ENCODE assay signal across 24 cellular contexts in genomic region chr17:59545942-59546341, GRCh38. TPM values are rescaled to one million over a fixed set of nuclear protein-coding genes. Genes with fewer than 3 reads are reported as not detected.
DNase-seq lines count a peak whose midpoint lies in the region; ATAC-seq, FAIRE-seq and TF ChIP-seq lines count a peak whose summit lies in the region.
"Had no signal": no experiment of that assay in that cellular context is flagged by ENCODE, and none has a peak within 500 bp of the region (broad histone marks: within the 10 kb centered on the region; RNA-seq: fewer than 3 reads in every experiment).

No MANE protein-coding gene starts in this region.

- TF ChIP-seq CTCF in SK-N-SH (IDR thresholded peaks at IDR 0.05) (no peak), brain (conservative IDR thresholded peaks at IDR 0.05) (no peak), neural cell (IDR thresholded peaks at IDR 0.05; ENCODE audit: poor library complexity, severe bottlenecking) (no peak), HFFc6 (IDR thresholded peaks at IDR 0.05) (no peak)

- H3K79me2 ChIP-seq in SK-N-SH (ENCODE audit: insufficient read depth), result no peaks in the 10 kb centered on the region
- no peaks in the 10 kb centered on the region for H3K79me2 ChIP-seq in neural cell (replicated peaks; ENCODE audit: insufficient read depth, low read length)

- H3K4me2 ChIP-seq in SK-N-SH (no peak overlapping the region), neural cell (ENCODE audit: low read length) (no peak overlapping the region)
- H3K4me2 ChIP-seq: BLaER1, GM23338 had no signal

- no peak for DNase-seq in SK-N-SH
- no peak for DNase-seq in HFFc6
- no peak for DNase-seq in naive thymus-derived CD4-positive, alpha-beta T cell
- DNase-seq in head of caudate nucleus, result no peak
- DNase-seq: Caco-2; CD4-positive, CD25-positive, alpha-beta regulatory T cell; CD8-positive, alpha-beta T cell; DMS153; DND-41; GDM1; H9 had no signal

- H3K27me3 ChIP-seq in SK-N-SH (ENCODE audit: insufficient read depth) (no peaks in the 10 kb centered on the region), neural cell (ENCODE audit: insufficient read depth, low read depth, low read length) (no peaks in the 10 kb centered on the region)
- H3K27me3 ChIP-seq in naive thymus-derived CD4-positive, alpha-beta T cell (ENCODE audit: control insufficient read depth in 2 of 2, insufficient read depth in 2 of 2, low read length in 2 of 2), result no peaks in the 10 kb centered on the region
- H3K27me3 ChIP-seq: BLaER1 had no signal

- H4K20me1 ChIP-seq in SK-N-SH (ENCODE audit: insufficient read depth) (no peaks in the 10 kb centered on the region), neural cell (ENCODE audit: insufficient read depth) (no peaks in the 10 kb centered on the region)
- H4K20me1 ChIP-seq: BLaER1 had no signal

- H3K27ac ChIP-seq in SK-N-SH (ENCODE audit: low read depth in 2 of 2, low read length in 1 of 2) (peak overlapping the region in 1 of 2 experiments; percentile 93; a peak in 2 of 4 replicates), neural cell (ENCODE audit: low read length) (peak overlapping the region; percentile 92)
- no peak overlapping the region for H3K27ac ChIP-seq in naive thymus-derived CD4-positive, alpha-beta T cell (ENCODE audit: low read depth, low read length)
- H3K27ac ChIP-seq: 22Rv1, BLaER1, C4-2B had no signal

- no peaks in the 10 kb centered on the region for H3K36me3 ChIP-seq in SK-N-SH (replicated peaks in 1 of 2; ENCODE audit: control insufficient read depth in 1 of 2, insufficient read depth in 2 of 2, low read length in 1 of 2)
- no peaks in the 10 kb centered on the region for H3K36me3 ChIP-seq in neural cell (ENCODE audit: insufficient read depth, low read length)
- H3K36me3 ChIP-seq in naive thymus-derived CD4-positive, alpha-beta T cell (ENCODE audit: control insufficient read depth in 2 of 3, insufficient read depth in 3 of 3, low read length in 3 of 3), result no peaks in the 10 kb centered on the region
- H3K36me3 ChIP-seq: BLaER1 had no signal

- POLR2A ChIA-PET in SK-N-SH (lab: Yijun Ruan, JAX), result no interaction called here
- POLR2A ChIA-PET in naive thymus-derived CD4-positive, alpha-beta T cell (lab: Charles Lee), result no interaction called here

- intact Hi-C loops in naive thymus-derived CD4-positive, alpha-beta T cell (cut with micrococcal nuclease), result no loop called here
- intact Hi-C loops in head of caudate nucleus (cut with DNase I), result no loop called here

- H3K9ac ChIP-seq in SK-N-SH (no peak overlapping the region), neural cell (ENCODE audit: low read length) (no peak overlapping the region)
- H3K9ac ChIP-seq: BLaER1 had no signal

- H3K27ac Mint-ChIP-seq in brain (peak overlapping the region in 3 of 5 experiments; percentile 72 to 97 (median 77)), HFFc6 (no peak overlapping the region)
- H3K27ac Mint-ChIP-seq in naive thymus-derived CD4-positive, alpha-beta T cell, result no peak overlapping the region
- H3K27ac Mint-ChIP-seq: B cell; CD4-positive, CD25-positive, alpha-beta regulatory T cell; CD8-positive, alpha-beta T cell had no signal

- H3K4me3 ChIP-seq in SK-N-SH (ENCODE audit: low read depth in 2 of 2, low read length in 1 of 2), result no peak overlapping the region
- no peak overlapping the region for H3K4me3 ChIP-seq in neural cell (ENCODE audit: low read length)
- H3K4me3 ChIP-seq in naive thymus-derived CD4-positive, alpha-beta T cell (ENCODE audit: low read length), result no peak overlapping the region
- H3K4me3 ChIP-seq: BLaER1, GM23338 had no signal

- H2AFZ ChIP-seq in SK-N-SH (ENCODE audit: low read depth), result no peak overlapping the region; the same call in 1 of the 2 replicates
- no peak overlapping the region for H2AFZ ChIP-seq in neural cell (ENCODE audit: low read depth, low read length)

- H3K4me1 Mint-ChIP-seq in brain (peaks cover 34% of the 10 kb centered on the region), HFFc6 (ENCODE audit: low read depth) (peaks cover 9% of the 10 kb centered on the region)
- no peaks in the 10 kb centered on the region for H3K4me1 Mint-ChIP-seq in naive thymus-derived CD4-positive, alpha-beta T cell
- H3K4me1 Mint-ChIP-seq: B cell; CD4-positive, CD25-positive, alpha-beta regulatory T cell had no signal

- no peaks in the 10 kb centered on the region for H3K9me3 ChIP-seq in SK-N-SH
- no peaks in the 10 kb centered on the region for H3K9me3 ChIP-seq in neural cell (ENCODE audit: low read length)
- no peaks in the 10 kb centered on the region for H3K9me3 ChIP-seq in naive thymus-derived CD4-positive, alpha-beta T cell (ENCODE audit: control insufficient read depth in 2 of 3, low read length in 3 of 3)
- H3K9me3 ChIP-seq: BLaER1, Caco-2 had no signal

- H3K9me2 ChIP-seq in SK-N-SH, result no peaks in the 10 kb centered on the region
- no peaks in the 10 kb centered on the region for H3K9me2 ChIP-seq in neural cell (ENCODE audit: insufficient read depth, low read length)

- no peak for TF ChIP-seq EP300 in SK-N-SH (IDR thresholded peaks at IDR 0.05; ENCODE audit: borderline replicate concordance in 1 of 2, low read depth in 1 of 2, low read length in 1 of 2)
- TF ChIP-seq EP300 in neural cell (conservative IDR thresholded peaks at IDR 0.05; ENCODE audit: poor library complexity, severe bottlenecking), result no peak

- CTCF ChIA-PET in SK-N-SH (lab: Yijun Ruan, JAX), result interaction anchor here (0.9 to 3.1 kb wide), 5 partner anchors 10 to 85 kb away, joined by 3 to 20 read pairs (median 4); no protein-coding TSS in a partner anchor
- CTCF ChIA-PET in naive thymus-derived CD4-positive, alpha-beta T cell (lab: Charles Lee), result no interaction called here

- ATAC-seq in SK-N-SH treated with all-trans-retinoic acid at 6 μM for 48 hours, result no peak
- ATAC-seq in naive thymus-derived CD4-positive, alpha-beta T cell, result no peak
- ATAC-seq: CD8-positive, alpha-beta T cell; GM23338; HCT116 had no signal

- TF ChIP-seq RAD21 in SK-N-SH (IDR thresholded peaks at IDR 0.05; ENCODE audit: low read length) (no peak), neural cell (conservative IDR thresholded peaks at IDR 0.05) (no peak)

- H3K4me1 ChIP-seq in SK-N-SH (ENCODE audit: control insufficient read depth in 1 of 2, insufficient read depth in 2 of 2, low read depth in 1 of 2, low read length in 1 of 2), result peaks cover 9 to 11% of the 10 kb centered on the region in 2 experiments
- no peaks in the 10 kb centered on the region for H3K4me1 ChIP-seq in naive thymus-derived CD4-positive, alpha-beta T cell (ENCODE audit: control insufficient read depth in 2 of 2, insufficient read depth in 2 of 2, low read length in 2 of 2)
- H3K4me1 ChIP-seq: BLaER1, Caco-2 had no signal

- H3K36me3 Mint-ChIP-seq in brain (no peaks in the 10 kb centered on the region), HFFc6 (ENCODE audit: low read depth) (no peaks in the 10 kb centered on the region)
- no peaks in the 10 kb centered on the region for H3K36me3 Mint-ChIP-seq in naive thymus-derived CD4-positive, alpha-beta T cell
- H3K36me3 Mint-ChIP-seq: CD4-positive, CD25-positive, alpha-beta regulatory T cell; CD8-positive, alpha-beta T cell had no signal

- no peak overlapping the region for H3K4me3 Mint-ChIP-seq in brain
- no peak overlapping the region for H3K4me3 Mint-ChIP-seq in HFFc6
- H3K4me3 Mint-ChIP-seq in naive thymus-derived CD4-positive, alpha-beta T cell, result no peak overlapping the region
- H3K4me3 Mint-ChIP-seq: B cell; CD4-positive, CD25-positive, alpha-beta regulatory T cell; CD8-positive, alpha-beta T cell; GM23338; H9 had no signal

- peaks cover 11% of the 10 kb centered on the region for H3F3A ChIP-seq in SK-N-SH (replicated peaks; ENCODE audit: insufficient read depth)
- peaks cover 6% of the 10 kb centered on the region for H3F3A ChIP-seq in neural cell (ENCODE audit: insufficient read depth, low read length, poor library complexity, severe bottlenecking)

- H3K27me3 Mint-ChIP-seq in brain (no peaks in the 10 kb centered on the region), HFFc6 (ENCODE audit: insufficient read depth) (peaks cover 11% of the 10 kb centered on the region)
- H3K27me3 Mint-ChIP-seq in naive thymus-derived CD4-positive, alpha-beta T cell, result peaks cover 2 to 28% (median 12%) of the 10 kb centered on the region in 5 donors

- 84% methylated on average over 1 of the region's 1 CpG for WGBS in SK-N-SH (ENCODE audit: low lambda C conversion rate)

- FAIRE-seq in TTC549 (lab: Jason Lieb, UNC), result peak; percentile 28
- FAIRE-seq: A204.1, GM12891, GM18507 had no signal

- H3K9me3 Mint-ChIP-seq in brain (no peaks in the 10 kb centered on the region), HFFc6 (no peaks in the 10 kb centered on the region)
- H3K9me3 Mint-ChIP-seq in naive thymus-derived CD4-positive, alpha-beta T cell, result no peaks in the 10 kb centered on the region
- H3K9me3 Mint-ChIP-seq: CD4-positive, CD25-positive, alpha-beta regulatory T cell; CD8-positive, alpha-beta T cell; GM23338; H9 had no signal

TF ChIP-seq in SK-N-SH treated with all-trans-retinoic acid at 6 μM for 48 hours, 23 proteins besides CTCF, POLR2A, EP300 and RAD21 (continues in another document):
- TF ChIP-seq ARNTL (CRISPR knock-in tag; IDR thresholded peaks at IDR 0.05; ENCODE audit: borderline replicate concordance, low read depth), result no peak
- TF ChIP-seq CSDC2 (CRISPR knock-in tag; IDR thresholded peaks at IDR 0.05), result no peak
- TF ChIP-seq GLIS3 (CRISPR knock-in tag; IDR thresholded peaks at IDR 0.05), result no peak

TF ChIP-seq in SK-N-SH, 30 proteins besides CTCF, POLR2A, EP300 and RAD21 (continues in another document):
- no peak for TF ChIP-seq SMC3 (IDR thresholded peaks at IDR 0.05; ENCODE audit: low read depth, low read length)

TF ChIP-seq in neural cell, 6 proteins besides CTCF, POLR2A, EP300 and RAD21:
- TF ChIP-seq SMC3 (conservative IDR thresholded peaks at IDR 0.05; ENCODE audit: poor library complexity) (no peak), TAF1 (IDR thresholded peaks at IDR 0.05; ENCODE audit: low read depth) (no peak), POLR2AphosphoS5 (IDR thresholded peaks at IDR 0.05) (no peak)

RNA-seq across cellular contexts. Expression of gene DHX40, which starts 19.5 kb away (rescaled TPM):
- polyA plus RNA-seq in SK-N-SH (2012; rRNA removed), result 33.8 and 45.5 TPM in 2 replicates
- polyA plus RNA-seq in SK-N-SH (2012; cell fraction: cytosol; rRNA removed), result 56.4 and 58.0 TPM in 2 replicates
- polyA plus RNA-seq in SK-N-SH (2012; cell fraction: nucleus; rRNA removed), result 14.6 and 42.4 TPM in 2 replicates
- polyA plus RNA-seq in brain (ENCODE audit: insufficient read depth, low read depth, low replicate concordance), result 51.8 TPM
- 113 and 130 TPM in 2 replicates for polyA plus RNA-seq in neural cell
- polyA minus RNA-seq in neural cell, result 143 and 150 TPM in 2 replicates
- 10 to 100 TPM; 24.8 to 31.4 (median 28.5) TPM for total RNA-seq in HFFc6 (2021; fragmentation: NEBNext Ultra II Directional; extraction: Animal tissue kit (Norgen Biotek cat#: 25700))
- total RNA-seq in naive thymus-derived CD4-positive, alpha-beta T cell, result 10 to 100 TPM; 21.3 to 44.9 (median 29.4) TPM
- 10 to 100 TPM; 27.1 to 27.7 TPM for polyA plus RNA-seq in naive thymus-derived CD4-positive, alpha-beta T cell

Comparison
In these comparisons a context has a peak if more than half of its experiments do, and no peak if none do; other contexts are left out.
1. H3K27ac Mint-ChIP-seq: peak in brain (3 of 5); none in HFFc6 (single experiment) and naive thymus-derived CD4-positive, alpha-beta T cell (0 of 9).